ENCODE assay signal across 27 cellular contexts in the genomic region with DNA sequence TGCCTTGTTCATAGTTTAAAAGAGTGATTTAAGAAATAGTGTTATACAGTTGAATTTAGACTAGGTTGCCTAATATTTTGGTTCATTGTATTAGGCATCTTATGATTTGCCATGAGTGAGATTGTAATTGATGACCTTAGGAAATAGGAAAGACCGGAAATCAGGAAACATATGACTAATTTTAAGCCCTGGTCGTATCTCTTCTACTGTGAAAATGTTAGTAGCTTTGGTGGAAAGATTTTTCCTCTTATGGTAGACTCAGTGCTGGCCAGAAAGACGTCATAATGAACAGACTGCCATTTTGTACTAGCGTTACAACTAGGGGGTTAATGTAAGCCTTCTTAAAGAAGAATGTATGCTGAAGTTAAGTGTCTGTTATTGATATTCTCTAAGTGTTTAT.
"Had no signal": no experiment of that assay in that cellular context is flagged by ENCODE, and none has a peak within 500 bp of the region (broad histone marks: within the 10 kb centered on the region; RNA-seq: fewer than 3 reads in every experiment).

No MANE protein-coding gene starts in this region.

- H3K9me3 Mint-ChIP-seq: activated naive CD4-positive, alpha-beta T cell treated with anti-CD3 and anti-CD28 coated beads, Interleukin-2, amount 50 U/mL, for 72 hours; activated T-helper 17 cell treated with anti-CD3 and anti-CD28 coated beads, Interleukin-2, amount 50 U/mL, for 72 hours; effector memory CD8-positive, alpha-beta T cell; mesothelial cell of epicardium; naive thymus-derived CD4-positive, alpha-beta T cell; type B pancreatic cell; WTC11 had no signal

- H3K36me3 Mint-ChIP-seq: WTC11 had no signal

- H3K36me3 ChIP-seq: uterus had no signal

- H3K9me3 ChIP-seq: adrenal gland, body of pancreas, gastroesophageal sphincter, right atrium auricular region, SK-N-SH, uterus had no signal

- ATAC-seq: activated naive CD4-positive, alpha-beta T cell treated with anti-CD3 and anti-CD28 coated beads, Interleukin-2, amount 50 U/mL, for 72 hours; activated T-helper 17 cell treated with anti-CD3 and anti-CD28 coated beads, Interleukin-2, amount 50 U/mL, for 72 hours; body of pancreas; effector memory CD8-positive, alpha-beta T cell; gastroesophageal sphincter; left cardiac atrium; left ventricle myocardium superior; naive thymus-derived CD4-positive, alpha-beta T cell; stimulated activated naive CD8-positive, alpha-beta T cell treated with anti-CD3 and anti-CD28 coated beads, Interleukin-15, Interleukin-2, amounts not matched to agents 100 U/mL and 50 U/mL, for 24 hours; WTC11 had no signal

- H3K27me3 ChIP-seq: adrenal gland, body of pancreas, gastroesophageal sphincter, hepatocyte, right atrium auricular region, uterus had no signal

- H3K4me3 ChIP-seq: adrenal gland, body of pancreas, gastroesophageal sphincter, hepatocyte, right atrium auricular region, uterus had no signal

- H3K27ac Mint-ChIP-seq: activated naive CD4-positive, alpha-beta T cell treated with anti-CD3 and anti-CD28 coated beads, Interleukin-2, amount 50 U/mL, for 72 hours; activated T-helper 17 cell treated with anti-CD3 and anti-CD28 coated beads, Interleukin-2, amount 50 U/mL, for 72 hours; mesothelial cell of epicardium; type B pancreatic cell; WTC11 had no signal

- H3K27me3 Mint-ChIP-seq: activated T-helper 17 cell treated with anti-CD3 and anti-CD28 coated beads, Interleukin-2, amount 50 U/mL, for 72 hours; effector memory CD8-positive, alpha-beta T cell; naive thymus-derived CD4-positive, alpha-beta T cell; type B pancreatic cell had no signal

- DNase-seq: activated CD4-positive, alpha-beta T cell treated with anti-CD3 and anti-CD28 coated beads for 1 hour; activated CD8-positive, alpha-beta memory T cell treated with anti-CD3 and anti-CD28 coated beads for 24 hours; activated gamma-delta T cell treated with Interleukin-2 at 50 U/mL for 16 hours; adrenal gland; aorta; body of pancreas; effector memory CD8-positive, alpha-beta T cell; left cardiac atrium; left ventricle myocardium superior; mammary epithelial cell; naive thymus-derived CD4-positive, alpha-beta T cell; SK-N-SH; stimulated activated CD4-positive, alpha-beta T cell treated with anti-CD3 and anti-CD28 coated beads, Interleukin-15, amount 100 ng/mL, for 24 hours; stimulated activated CD4-positive, alpha-beta T cell treated with anti-CD3 and anti-CD28 coated beads, Interleukin-2, amount 100 ng/mL, for 24 hours; stimulated activated naive CD8-positive, alpha-beta T cell treated with anti-CD3 and anti-CD28 coated beads, Interleukin-15, Interleukin-2, amounts not matched to agents 100 U/mL and 50 U/mL, for 24 hours; substantia nigra; SW 1271; T-helper 2 cell; uterus had no signal

- H3K4me3 Mint-ChIP-seq: effector memory CD8-positive, alpha-beta T cell; mesothelial cell of epicardium; type B pancreatic cell; WTC11 had no signal

- H3K27ac ChIP-seq: adrenal gland, body of pancreas, gastroesophageal sphincter, hepatocyte, right atrium auricular region, uterus had no signal

- H3K4me1 ChIP-seq: body of pancreas, uterus had no signal
